14 cellular contexts compared by ENCODE assay signal in genomic region chr2:239961662-239962220, GRCh38.
"Had no signal": no experiment of that assay in that cellular context is flagged by ENCODE, and none has a peak within 500 bp of the region (broad histone marks: within the 10 kb centered on the region; RNA-seq: fewer than 3 reads in every experiment).

No MANE protein-coding gene starts in this region.

- H3K27ac Mint-ChIP-seq: activated CD8-positive, alpha-beta memory T cell treated with anti-CD3 and anti-CD28 coated beads, Interleukin-2, amount 10 ng/mL, durations not matched to agents 7 days and 5 days had no signal

- DNase-seq: activated CD4-positive, alpha-beta T cell treated with anti-CD3 and anti-CD28 coated beads, Interleukin-2, amount 50 U/mL, for 48 hours; activated CD8-positive, alpha-beta memory T cell treated with anti-CD3 and anti-CD28 coated beads, Interleukin-2, amount 10 ng/mL, durations not matched to agents 7 days and 5 days; activated naive CD4-positive, alpha-beta T cell treated with Interleukin-2 at 50 U/mL for 16 hours; activated T-cell treated with anti-CD3 and anti-CD28 coated beads, Interleukin-2, amount 50 U/mL, for 4 hours; islet precursor cell; naive thymus-derived CD8-positive, alpha-beta T cell; small intestine; stimulated activated CD4-positive, alpha-beta T cell treated with anti-CD3 and anti-CD28 coated beads, Interleukin-4, amount 100 ng/mL, for 4 hours; stimulated activated CD8-positive, alpha-beta memory T cell treated with anti-CD3 and anti-CD28 coated beads, Interleukin-4, amount 100 ng/mL, for 48 hours; T1000 had no signal

- H3K27ac ChIP-seq: adrenal gland, coronary artery, esophagus muscularis mucosa, thoracic aorta had no signal

- H3K27me3 Mint-ChIP-seq: activated CD8-positive, alpha-beta memory T cell treated with anti-CD3 and anti-CD28 coated beads, Interleukin-2, amount 10 ng/mL, durations not matched to agents 7 days and 5 days; naive thymus-derived CD8-positive, alpha-beta T cell had no signal

- H3K9me3 Mint-ChIP-seq: activated T-cell treated with anti-CD3 and anti-CD28 coated beads, Interleukin-2, amount 50 U/mL, for 4 hours; naive thymus-derived CD8-positive, alpha-beta T cell had no signal

- H3K9me3 ChIP-seq: adrenal gland, esophagus muscularis mucosa, thoracic aorta had no signal

- H3K27me3 ChIP-seq: adrenal gland, esophagus muscularis mucosa had no signal

- H3K4me3 ChIP-seq: adrenal gland, coronary artery, esophagus muscularis mucosa, thoracic aorta had no signal

- ATAC-seq: activated CD8-positive, alpha-beta memory T cell treated with anti-CD3 and anti-CD28 coated beads, Interleukin-2, amount 10 ng/mL, durations not matched to agents 7 days and 5 days; activated T-cell treated with anti-CD3 and anti-CD28 coated beads, Interleukin-2, amount 50 U/mL, for 4 hours had no signal

- H3K4me3 Mint-ChIP-seq: activated CD8-positive, alpha-beta memory T cell treated with anti-CD3 and anti-CD28 coated beads, Interleukin-2, amount 10 ng/mL, durations not matched to agents 7 days and 5 days; activated T-cell treated with anti-CD3 and anti-CD28 coated beads, Interleukin-2, amount 50 U/mL, for 4 hours; naive thymus-derived CD8-positive, alpha-beta T cell had no signal

- H3K4me1 ChIP-seq: adrenal gland had no signal
